ENCODE assay signal across 9 cellular contexts in the genomic region with DNA sequence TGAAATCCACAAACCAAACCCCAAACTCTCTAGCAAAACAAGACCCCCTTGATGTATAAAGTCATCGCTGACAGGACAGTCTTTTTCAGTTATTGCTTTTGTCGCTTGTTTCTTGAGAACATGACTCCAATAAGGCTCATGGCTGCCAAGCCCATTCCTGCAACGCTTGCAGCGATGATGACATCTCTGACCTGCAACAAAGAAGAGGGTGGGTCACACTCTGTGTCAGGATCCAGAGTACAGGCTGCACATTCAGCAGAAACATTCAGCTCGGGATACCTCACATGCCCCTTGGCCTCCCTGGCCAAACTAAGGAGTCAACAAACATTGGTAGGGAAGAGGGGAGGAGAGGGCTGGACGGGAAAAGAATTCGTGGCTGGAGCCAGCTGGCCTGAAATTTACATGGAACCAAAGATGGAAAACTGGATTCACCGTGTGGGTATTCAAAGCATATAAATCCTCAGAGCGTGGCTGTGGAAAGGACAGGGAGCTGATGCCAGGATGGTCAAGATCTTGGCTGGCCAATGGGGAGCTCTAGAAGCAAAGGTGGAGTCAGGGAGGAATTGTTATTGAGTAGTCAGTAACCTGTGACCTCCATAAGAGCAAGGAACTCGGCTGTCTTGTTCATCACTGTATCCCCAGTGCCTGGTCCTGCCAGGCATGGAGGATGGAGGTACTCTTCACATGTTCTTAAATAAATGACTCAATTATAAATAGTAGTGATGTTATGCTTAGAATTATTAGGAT. TPM values are rescaled to one million over a fixed set of nuclear protein-coding genes. Genes with fewer than 3 reads are reported as not detected.
DNase-seq lines count a peak whose midpoint lies in the region; ATAC-seq, FAIRE-seq and TF ChIP-seq lines count a peak whose summit lies in the region.
"Had no signal": no experiment of that assay in that cellular context is flagged by ENCODE, and none has a peak within 500 bp of the region (broad histone marks: within the 10 kb centered on the region; RNA-seq: fewer than 3 reads in every experiment).

No MANE protein-coding gene starts in this region.

- in situ Hi-C loops in GM23248 (cut with MboI): no loop called here

- no peaks in the 10 kb centered on the region for H4K20me1 ChIP-seq in GM23248 (ENCODE audit: insufficient read depth)
- no peaks in the 10 kb centered on the region for H4K20me1 ChIP-seq in keratinocyte (ENCODE audit: control insufficient read depth, extremely low read depth, insufficient read depth, low read length)

- no peaks in the 10 kb centered on the region for H3K27me3 ChIP-seq in GM23248 (replicated peaks; ENCODE audit: insufficient read depth)
- no peaks in the 10 kb centered on the region for H3K27me3 ChIP-seq in keratinocyte (ENCODE audit: control insufficient read depth, extremely low read depth, insufficient read depth, low read length)
- H3K27me3 ChIP-seq in small intestine (ENCODE audit: control insufficient read depth in 2 of 2, insufficient read depth in 2 of 2, low read length in 2 of 2): no peaks in the 10 kb centered on the region

- peak; percentile 65 for DNase-seq in GM23248
- no peak for DNase-seq in activated naive CD4-positive, alpha-beta T cell treated with anti-CD3 and anti-CD28 coated beads, Interleukin-2, amount 50 U/mL, for 72 hours (ENCODE audit: low spot score in 2 of 2)
- no peak for DNase-seq in keratinocyte (ENCODE audit: low read depth, low spot score)
- DNase-seq in small intestine: peak; percentile 72
- DNase-seq in NK-92 treated with Interleukin-12 subunit alpha and Interleukin-12 subunit beta, amount 100 ng/mL, for 24 hours (lab: John Stamatoyannopoulos, UW): no peak
- no peak for DNase-seq in GM10266 (ENCODE audit: extremely low spot score)
- no peak for DNase-seq in GF-D8 (lab: John Stamatoyannopoulos, UW)
- DNase-seq: NCI-H2171 treated with DMSO at 0.1 percent for 48 hours had no signal

- H3K27ac ChIP-seq in GM23248: peak overlapping the region; percentile 30
- H3K27ac ChIP-seq in keratinocyte (ENCODE audit: control insufficient read depth, insufficient read depth, low read length): no peak overlapping the region
- H3K27ac ChIP-seq in small intestine (ENCODE audit: low read depth in 1 of 2, low read length in 1 of 2): peak overlapping the region; percentile 83 to 92

- H3K79me2 ChIP-seq in GM23248 (ENCODE audit: insufficient read depth) (no peaks in the 10 kb centered on the region), keratinocyte (ENCODE audit: control insufficient read depth, insufficient read depth, low read length) (no peaks in the 10 kb centered on the region)

- no peaks in the 10 kb centered on the region for H3K9me1 ChIP-seq in keratinocyte (ENCODE audit: control insufficient read depth, extremely low read depth, insufficient read depth, low read length)

- no peaks in the 10 kb centered on the region for H3K9me2 ChIP-seq in GM23248 (ENCODE audit: insufficient read depth)

- H2AFZ ChIP-seq in GM23248 (peak overlapping the region; percentile 96), keratinocyte (ENCODE audit: control insufficient read depth, low read length) (peak overlapping the region; percentile 12)

- TF ChIP-seq CTCF in keratinocyte (optimal IDR thresholded peaks at IDR 0.05 in 1 of 3, IDR thresholded peaks at IDR 0.05 in 1 of 3, conservative IDR thresholded peaks at IDR 0.05 in 1 of 3; ENCODE audit: extremely low read depth in 1 of 3, insufficient read depth in 2 of 3, low read length in 3 of 3): no peak
- no peak for TF ChIP-seq CTCF in GM10266 (IDR thresholded peaks at IDR 0.05; ENCODE audit: control insufficient read depth, insufficient read depth, low read depth, missing control alignments)

- H3K4me3 ChIP-seq in GM23248: peak overlapping the region; percentile 68
- H3K4me3 ChIP-seq in keratinocyte (ENCODE audit: control insufficient read depth in 2 of 3, extremely low read depth in 1 of 3, insufficient read depth in 2 of 3, low read depth in 1 of 3, low read length in 3 of 3): no peak overlapping the region
- H3K4me3 ChIP-seq in small intestine (ENCODE audit: low read depth in 1 of 2, low read length in 2 of 2): no peak overlapping the region

- dilution Hi-C loops in keratinocyte (cut with MboI; ENCODE audit: extremely low pct_ligation_motif_present, low sequenced_read_pairs): no loop called here

- no peaks in the 10 kb centered on the region for H3K36me3 ChIP-seq in GM23248 (ENCODE audit: low read depth)
- no peaks in the 10 kb centered on the region for H3K36me3 ChIP-seq in keratinocyte (ENCODE audit: control insufficient read depth in 2 of 2, extremely low read depth in 1 of 2, insufficient read depth in 2 of 2, low read length in 2 of 2)
- H3K36me3 ChIP-seq in small intestine (ENCODE audit: control insufficient read depth in 2 of 2, insufficient read depth in 2 of 2, low read length in 2 of 2): no peaks in the 10 kb centered on the region

- FAIRE-seq in keratinocyte (lab: Jason Lieb, UNC) (no peak), small intestine (lab: Jason Lieb, UNC) (no peak)

- H3K9me3 Mint-ChIP-seq in activated naive CD4-positive, alpha-beta T cell treated with anti-CD3 and anti-CD28 coated beads, Interleukin-2, amount 50 U/mL, for 72 hours: peaks cover 4% of the 10 kb centered on the region in 2 donors

- H3K9ac ChIP-seq in GM23248: peak overlapping the region; percentile 64
- H3K9ac ChIP-seq in keratinocyte (ENCODE audit: control insufficient read depth, extremely low read depth, insufficient read depth, low read length): no peak overlapping the region

- H3K9me3 ChIP-seq in GM23248 (ENCODE audit: low read depth) (no peaks in the 10 kb centered on the region), keratinocyte (ENCODE audit: control insufficient read depth, low read depth, low read length) (no peaks in the 10 kb centered on the region), small intestine (ENCODE audit: control insufficient read depth, low read depth) (no peaks in the 10 kb centered on the region)

- WGBS in GM23248 (ENCODE audit: low coverage in 1 of 2, low lambda C conversion rate in 2 of 2, missing lambda C conversion rate in 2 of 2), 2 experiments: 8 to 9% methylated on average over 10 of the region's 10 CpGs
- 40 to 57% (median 52%) methylated on average over 10 of the region's 10 CpGs for WGBS in small intestine, 3 donors

- H3K36me3 Mint-ChIP-seq in activated naive CD4-positive, alpha-beta T cell treated with anti-CD3 and anti-CD28 coated beads, Interleukin-2, amount 50 U/mL, for 72 hours: peaks cover 11% of the 10 kb centered on the region in 2 donors

- no peaks in the 10 kb centered on the region for H3F3A ChIP-seq in GM23248 (ENCODE audit: insufficient read depth)

- H3K4me1 ChIP-seq in GM23248 (ENCODE audit: insufficient read depth) (peaks cover 10% of the 10 kb centered on the region), keratinocyte (ENCODE audit: control insufficient read depth, extremely low read depth, insufficient read depth, low read length) (no peaks in the 10 kb centered on the region), small intestine (ENCODE audit: control insufficient read depth in 2 of 2, insufficient read depth in 1 of 2, low read depth in 1 of 2, low read length in 1 of 2) (peaks cover 3 to 7% of the 10 kb centered on the region in 2 donors)

- H3K27ac Mint-ChIP-seq in activated naive CD4-positive, alpha-beta T cell treated with anti-CD3 and anti-CD28 coated beads, Interleukin-2, amount 50 U/mL, for 72 hours: peak overlapping the region; percentile 81 to 85

- no peak for ATAC-seq in activated naive CD4-positive, alpha-beta T cell treated with anti-CD3 and anti-CD28 coated beads, Interleukin-2, amount 50 U/mL, for 72 hours
- no peak for ATAC-seq in HG02840 (IDR thresholded peaks at IDR 0.05; ENCODE audit: low FRiP score, unreplicated experiment)

- H3K4me2 ChIP-seq in GM23248 (ENCODE audit: unreplicated experiment) (peak overlapping the region; percentile 81), keratinocyte (ENCODE audit: control insufficient read depth, extremely low read depth, insufficient read depth, low read depth, low read length) (no peak overlapping the region)

RNA-seq across cellular contexts. Expression of a gene that starts 11.8 kb away (rescaled TPM):
- not detected in 2 replicates for total RNA-seq in GM23248 (2014; rRNA removed; shearing (Covaris generic))
- polyA plus RNA-seq in GM23248 (2016; fragmentation: Nextera tagmentation; extraction: Ambion mirVana): not detected in 2 replicates
- total RNA-seq in activated naive CD4-positive, alpha-beta T cell treated with anti-CD3 and anti-CD28 coated beads, Interleukin-2, amount 50 U/mL, for 72 hours: not detected
- polyA plus RNA-seq in keratinocyte: 0.29 to 1.4 TPM (median 0.46 TPM) in 3 replicates
- polyA plus RNA-seq in keratinocyte (2011; ENCODE audit: low read depth): 1.9 TPM
- 0.49 and 1.0 TPM in 2 replicates for polyA plus RNA-seq in keratinocyte (2011; cell fraction: cytosol; rRNA removed)
- 0.53 and 0.69 TPM in 2 replicates for polyA plus RNA-seq in keratinocyte (2011; cell fraction: nucleus; rRNA removed)
- 0.16 and 1.2 TPM in 2 replicates for polyA plus RNA-seq in keratinocyte (2012; ENCODE audit: low replicate concordance)
- 1.1 TPM in 1 of 3 replicates, not detected in the others for polyA minus RNA-seq in keratinocyte
- not detected for polyA minus RNA-seq in keratinocyte (2011; cell fraction: cytosol; rRNA and poly(A)+ RNA removed)
- not detected in 2 replicates for polyA minus RNA-seq in keratinocyte (2011; cell fraction: nucleus; rRNA and poly(A)+ RNA removed)
- polyA plus RNA-seq in small intestine: 100 to 1,000 TPM in 2 of 3 donors, 10 to 100 TPM in 1; 35.6 to 447 (median 141) TPM

RNA-seq across cellular contexts. Expression of a gene that starts 38.4 kb away (rescaled TPM):
- total RNA-seq in GM23248 (2014; rRNA removed; shearing (Covaris generic)): 0.65 and 3.2 TPM in 2 replicates
- polyA plus RNA-seq in GM23248 (2016; fragmentation: Nextera tagmentation; extraction: Ambion mirVana): 0.84 and 1.2 TPM in 2 replicates
- 10 to 100 TPM; 11.6 to 34.1 TPM for total RNA-seq in activated naive CD4-positive, alpha-beta T cell treated with anti-CD3 and anti-CD28 coated beads, Interleukin-2, amount 50 U/mL, for 72 hours
- polyA plus RNA-seq in keratinocyte: 1.3 to 2.0 TPM (median 1.9 TPM) in 3 replicates
- not detected for polyA plus RNA-seq in keratinocyte (2011; ENCODE audit: low read depth)
- 1.0 and 1.3 TPM in 2 replicates for polyA plus RNA-seq in keratinocyte (2011; cell fraction: cytosol; rRNA removed)
- 0.31 and 0.37 TPM in 2 replicates for polyA plus RNA-seq in keratinocyte (2011; cell fraction: nucleus; rRNA removed)
- 0.41 and 1.9 TPM in 2 replicates for polyA plus RNA-seq in keratinocyte (2012; ENCODE audit: low replicate concordance)
- 0.32 to 1.7 TPM (median 1.5 TPM) in 3 replicates for polyA minus RNA-seq in keratinocyte
- polyA minus RNA-seq in keratinocyte (2011; cell fraction: cytosol; rRNA and poly(A)+ RNA removed): not detected
- polyA minus RNA-seq in keratinocyte (2011; cell fraction: nucleus; rRNA and poly(A)+ RNA removed): not detected in 2 replicates
- 100 to 1,000 TPM in 2 of 3 donors, 10 to 100 TPM in 1; 84.3 to 360 (median 245) TPM for polyA plus RNA-seq in small intestine

RNA-seq across cellular contexts. Expression of a gene that starts 39.2 kb away (rescaled TPM):
- total RNA-seq in GM23248 (2014; rRNA removed; shearing (Covaris generic)): 1.8 and 4.3 TPM in 2 replicates
- 4.2 and 4.9 TPM in 2 replicates for polyA plus RNA-seq in GM23248 (2016; fragmentation: Nextera tagmentation; extraction: Ambion mirVana)
- 1 to 10 TPM; 6.3 to 9.4 TPM for total RNA-seq in activated naive CD4-positive, alpha-beta T cell treated with anti-CD3 and anti-CD28 coated beads, Interleukin-2, amount 50 U/mL, for 72 hours
- 0.17 to 0.29 TPM (median 0.20 TPM) in 3 replicates for polyA plus RNA-seq in keratinocyte
- 0.14 TPM for polyA plus RNA-seq in keratinocyte (2011; ENCODE audit: low read depth)
- polyA plus RNA-seq in keratinocyte (2011; cell fraction: cytosol; rRNA removed): 0.19 and 0.60 TPM in 2 replicates
- 0.31 and 0.32 TPM in 2 replicates for polyA plus RNA-seq in keratinocyte (2011; cell fraction: nucleus; rRNA removed)
- 0.08 and 0.39 TPM in 2 replicates for polyA plus RNA-seq in keratinocyte (2012; ENCODE audit: low replicate concordance)
- 0.30 TPM in 1 of 3 replicates, not detected in the others for polyA minus RNA-seq in keratinocyte
- not detected for polyA minus RNA-seq in keratinocyte (2011; cell fraction: cytosol; rRNA and poly(A)+ RNA removed)
- polyA minus RNA-seq in keratinocyte (2011; cell fraction: nucleus; rRNA and poly(A)+ RNA removed): not detected in 2 replicates
- polyA plus RNA-seq in small intestine: 10 to 100 TPM; 17.9 to 55.7 (median 43.0) TPM

Comparison
In these comparisons a context has a peak if more than half of its experiments do, and no peak if none do; other contexts are left out.
1. DNase-seq: peak in GM23248 (single experiment) and small intestine (single experiment); none in activated naive CD4-positive, alpha-beta T cell treated with anti-CD3 and anti-CD28 coated beads, Interleukin-2, amount 50 U/mL, for 72 hours (0 of 2), keratinocyte (single experiment), NK-92 treated with Interleukin-12 subunit alpha and Interleukin-12 subunit beta, amount 100 ng/mL, for 24 hours (single experiment), GM10266 (single experiment) and GF-D8 (single experiment).
2. RNA of a gene that starts 11.8 kb away (polyA plus RNA-seq): 35.6 to 447 TPM in small intestine; 0.16 to 1.9 TPM in keratinocyte and not detected in GM23248; every median in the first group is over 10 times any median in the second.
3. RNA of a gene that starts 38.4 kb away (polyA plus RNA-seq): 84.3 to 360 TPM in small intestine; 0.31 to 2.0 TPM in keratinocyte and 0.84 to 1.2 TPM in GM23248; every median in the first group is over 10 times any median in the second.